In the genomic region with DNA sequence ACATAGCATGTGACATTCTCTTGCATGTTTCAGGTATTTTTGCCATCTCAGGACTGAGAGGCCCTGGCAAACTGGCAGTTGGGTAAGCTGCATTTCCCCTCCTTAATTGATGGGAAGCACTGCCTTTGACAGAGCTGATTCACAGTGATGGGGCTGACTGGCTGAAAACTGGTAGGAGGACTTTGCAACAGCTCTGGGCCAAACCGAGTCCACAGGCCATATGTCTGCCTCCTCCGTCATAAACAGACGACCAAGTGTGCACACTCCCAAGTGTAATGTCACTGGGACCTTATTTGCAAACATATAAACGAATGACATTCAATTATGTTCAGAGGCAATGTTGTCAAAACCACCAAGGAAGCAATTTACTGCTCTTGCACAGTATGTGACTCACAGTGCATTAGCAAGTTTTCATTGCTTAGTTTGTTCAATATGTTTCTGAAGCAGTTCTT, we compare ENCODE assay signal across 8 cellular contexts. TPM values are rescaled to one million over a fixed set of nuclear protein-coding genes. Genes with fewer than 3 reads are reported as not detected.
DNase-seq lines count a peak whose midpoint lies in the region; ATAC-seq, FAIRE-seq and TF ChIP-seq lines count a peak whose summit lies in the region.
"Not testable (repeated sequence)": the region's sequence is repeated elsewhere in the genome, so short reads cannot be mapped to it uniquely, and the experiment has no call there.

No MANE protein-coding gene starts in this region.

- ATAC-seq in RWPE2 (ENCODE audit: low read depth) (peak; percentile 73), K562 (peak; percentile 54), left lung (peak; percentile 54)

- 81% methylated on average over 4 of the region's 4 CpGs for WGBS in K562 (ENCODE audit: insufficient coverage, low coverage, missing lambda C conversion rate)

- TF ChIP-seq CTCF in AG09309 (IDR thresholded peaks at IDR 0.05; ENCODE audit: control insufficient read depth, insufficient read depth, low read depth, low read length, missing control alignments); NB4 (IDR thresholded peaks at IDR 0.05; ENCODE audit: low read depth, low read length); RWPE2 (IDR thresholded peaks at IDR 0.05; ENCODE audit: poor library complexity, severe bottlenecking); K562 (IDR thresholded peaks at IDR 0.05 in 2 of 3, conservative IDR thresholded peaks at IDR 0.05 in 1 of 3; ENCODE audit: insufficient read depth in 2 of 3, low read depth in 1 of 3, low read length in 3 of 3); fibroblast of lung (conservative IDR thresholded peaks at IDR 0.05 in 1 of 2, IDR thresholded peaks at IDR 0.05 in 1 of 2; ENCODE audit: low read depth in 1 of 2, low read length in 2 of 2); left lung (IDR thresholded peaks at IDR 0.05): not testable (repeated sequence)

- not testable (repeated sequence) for H3K9ac ChIP-seq in K562 (ENCODE audit: insufficient read depth in 1 of 2, low read depth in 2 of 2, low read length in 2 of 2); fibroblast of lung (ENCODE audit: insufficient read depth, low read length)

- not testable (repeated sequence) for H3K4me2 ChIP-seq in K562 (ENCODE audit: insufficient read depth, low read length); fibroblast of lung (ENCODE audit: extremely low read depth, insufficient read depth, low read length)

- CTCF ChIA-PET in K562 (lab: Yijun Ruan, JAX; ENCODE audit: low intra/inter-chr PET ratio): not testable (repeated sequence)

- TF ChIP-seq EP300 in K562 (IDR thresholded peaks at IDR 0.05; ENCODE audit: low read length): not testable (repeated sequence)

- H3K36me3 ChIP-seq in RWPE2 (ENCODE audit: low read depth); fibroblast of lung (ENCODE audit: control insufficient read depth, insufficient read depth, low read length); left lung: not testable (repeated sequence)
- peaks cover 22% of the 10 kb centered on the region for H3K36me3 ChIP-seq in K562 (ENCODE audit: control insufficient read depth, insufficient read depth, low read length)

- FAIRE-seq in GM19239 (lab: Jason Lieb, UNC) (peak; percentile 51), K562 (lab: Jason Lieb, UNC) (peak; percentile 15)

- H3K4me1 ChIP-seq in RWPE2 (ENCODE audit: insufficient read depth, poor library complexity, severe bottlenecking): peaks cover 31% of the 10 kb centered on the region
- H3K4me1 ChIP-seq in K562 (replicated peaks in 1 of 2; ENCODE audit: control insufficient read depth in 2 of 2, insufficient read depth in 2 of 2, low read length in 2 of 2); fibroblast of lung (ENCODE audit: control insufficient read depth, extremely low read depth, insufficient read depth, low read length); left lung: not testable (repeated sequence)

- not testable (repeated sequence) for H3K9me1 ChIP-seq in K562 (ENCODE audit: control insufficient read depth, insufficient read depth, low read length)

- H4K20me1 ChIP-seq in K562 (replicated peaks; ENCODE audit: control insufficient read depth, insufficient read depth, low read length); fibroblast of lung (ENCODE audit: control insufficient read depth, extremely low read depth, insufficient read depth, low read length): not testable (repeated sequence)

- in situ Hi-C loops in K562 (cut with MboI): not testable (repeated sequence)

- not testable (repeated sequence) for TF ChIP-seq RAD21 in K562 (CRISPR knock-in tag; conservative IDR thresholded peaks at IDR 0.05 in 1 of 2, IDR thresholded peaks at IDR 0.05 in 1 of 2)

- not testable (repeated sequence) for H3K27me3 ChIP-seq in RWPE2 (ENCODE audit: insufficient read depth, poor library complexity, severe bottlenecking); K562 (ENCODE audit: control insufficient read depth in 2 of 2, insufficient read depth in 2 of 2, low read length in 2 of 2); fibroblast of lung (ENCODE audit: control insufficient read depth, insufficient read depth, low read length); left lung

- H3K27ac ChIP-seq in RWPE2 (ENCODE audit: poor library complexity, severe bottlenecking) (peak overlapping the region; percentile 60), left lung (peak overlapping the region in 1 of 2 donors; percentile 66)
- H3K27ac ChIP-seq in K562 (ENCODE audit: extremely low read depth, low read depth, low read length); fibroblast of lung (ENCODE audit: insufficient read depth, low read length): not testable (repeated sequence)

- not testable (repeated sequence) for TF ChIP-seq POLR2A in NB4 (IDR thresholded peaks at IDR 0.05; ENCODE audit: extremely low read depth, insufficient read length); K562 (conservative IDR thresholded peaks at IDR 0.05)

- peaks cover 32% of the 10 kb centered on the region for H3K79me2 ChIP-seq in K562 (ENCODE audit: control insufficient read depth, insufficient read depth, low read length)
- H3K79me2 ChIP-seq in fibroblast of lung (ENCODE audit: control insufficient read depth, insufficient read depth, low read length): not testable (repeated sequence)

- DNase-seq in AG09309 (ENCODE audit: low read depth) (peak; percentile 10), NB4 (ENCODE audit: low read depth) (peak; percentile 95), fibroblast of lung (ENCODE audit: low read depth in 2 of 2) (peak; percentile 38 to 43), superior temporal gyrus (ENCODE audit: extremely low spot score) (peak; percentile 32)
- not testable (repeated sequence) for DNase-seq in GM19239 (ENCODE audit: insufficient read length, low spot score); RWPE2 (ENCODE audit: low spot score); K562 (ENCODE audit: extremely low read depth in 1 of 4, low spot score in 3 of 4); left lung

- H2AFZ ChIP-seq in K562 (ENCODE audit: low read depth, low read length); fibroblast of lung (ENCODE audit: low read length): not testable (repeated sequence)

- H3K4me3 ChIP-seq in AG09309 (ENCODE audit: control insufficient read depth, low read depth, low read length); NB4 (ENCODE audit: low read depth, low read length); RWPE2 (ENCODE audit: severe bottlenecking); K562; fibroblast of lung (replicated peaks in 1 of 4; ENCODE audit: control extremely low read depth in 1 of 4, insufficient read depth in 1 of 4, low read depth in 3 of 4, low read length in 4 of 4); left lung: not testable (repeated sequence)

- intact Hi-C loops in K562 (cut with micrococcal nuclease); left lung (cut with DNase I): not testable (repeated sequence)

- BruUV-seq in K562 (replicated peaks; lab: Mats Ljungman, UMichigan): not testable (repeated sequence)

- POLR2A ChIA-PET in K562 (lab: Yijun Ruan, JAX): not testable (repeated sequence)

- not testable (repeated sequence) for H3K9me3 ChIP-seq in RWPE2 (ENCODE audit: severe bottlenecking); K562 (replicated peaks; ENCODE audit: control insufficient read depth, insufficient read depth, low read depth, low read length); fibroblast of lung (ENCODE audit: control insufficient read depth, insufficient read depth, low read depth, low read length); left lung

RNA-seq across cellular contexts. Expression of a gene that starts 27.3 kb away (rescaled TPM):
- total RNA-seq in K562 (2011; cell fraction: chromatin; rRNA removed; ENCODE audit: low replicate concordance): 0.28 and 0.77 TPM in 2 replicates
- 0.39 TPM in 1 of 2 replicates, not detected in the other for total RNA-seq in K562 (2011; cell fraction: nucleolus; rRNA removed)
- total RNA-seq in K562 (2011; cell fraction: nucleoplasm; rRNA removed): 0.22 TPM in 1 of 2 replicates, not detected in the other
- total RNA-seq in K562 (2014; rRNA removed) (not detected in 2 replicates), K562 (2014; rRNA removed; fragmentation: Illumina TruSeq; extraction: Trizol) (not detected in 2 replicates), K562 (2015; rRNA removed; fragmentation: Illumina TruSeq; extraction: Trizol) (not detected in 2 replicates), K562 (2021) (0.13 TPM in 1 of 2 replicates, not detected in the other), fibroblast of lung (0.17 and 0.51 TPM in 2 replicates), left lung (under 1 TPM in 1 of 2 donors, not detected in 1; 0.26 TPM)
- polyA plus RNA-seq in K562 (2011; rRNA removed) (0.04 TPM in 1 of 2 replicates, not detected in the other), K562 (2014; fragmentation: Illumina TruSeq; extraction: Trizol) (0.06 TPM in 2 replicates), K562 (2014; fragmentation: Nextera tagmentation; extraction: Ambion mirVana) (under 1 TPM; 0.04 to 0.06 TPM), K562 (2014; rRNA removed) (not detected in 2 replicates), fibroblast of lung (not detected in 2 replicates)
- not detected in 2 replicates for polyA plus RNA-seq in K562 (2011; cell fraction: cytosol; rRNA removed)
- 0.03 and 0.17 TPM in 2 replicates for polyA plus RNA-seq in K562 (2011; cell fraction: nucleus; rRNA removed)
- polyA plus RNA-seq in K562 (2012): 0.20 and 0.46 TPM in 2 replicates
- 0.15 TPM in 1 of 2 replicates, not detected in the other for polyA minus RNA-seq in K562 (2011; rRNA and poly(A)+ RNA removed)
- not detected in 2 replicates for polyA minus RNA-seq in K562 (2011; cell fraction: cytosol; rRNA and poly(A)+ RNA removed)
- 0.27 TPM in 1 of 2 replicates, not detected in the other for polyA minus RNA-seq in K562 (2011; cell fraction: nucleus; rRNA and poly(A)+ RNA removed)
- 0.14 TPM in 1 of 2 replicates, not detected in the other for polyA plus RNA-seq in fibroblast of lung (2012)
- polyA minus RNA-seq in fibroblast of lung (ENCODE audit: low replicate concordance): not detected in 2 replicates

RNA-seq across cellular contexts. Expression of a gene that starts 56.7 kb away (rescaled TPM):
- 14.2 and 28.7 TPM in 2 replicates for total RNA-seq in K562 (2011; cell fraction: chromatin; rRNA removed; ENCODE audit: low replicate concordance)
- total RNA-seq in K562 (2011; cell fraction: nucleolus; rRNA removed): 21.8 and 25.5 TPM in 2 replicates
- 19.4 and 23.0 TPM in 2 replicates for total RNA-seq in K562 (2011; cell fraction: nucleoplasm; rRNA removed)
- total RNA-seq in K562 (2014; rRNA removed) (5.4 and 5.7 TPM in 2 replicates), K562 (2014; rRNA removed; fragmentation: Illumina TruSeq; extraction: Trizol) (3.8 and 4.5 TPM in 2 replicates), K562 (2015; rRNA removed; fragmentation: Illumina TruSeq; extraction: Trizol) (4.0 and 4.9 TPM in 2 replicates), K562 (2021) (13.4 and 15.8 TPM in 2 replicates), fibroblast of lung (1.3 and 1.5 TPM in 2 replicates), left lung (10 to 100 TPM; 17.5 to 20.9 TPM)
- polyA plus RNA-seq in K562 (2011; rRNA removed) (3.7 and 6.4 TPM in 2 replicates), K562 (2014; fragmentation: Illumina TruSeq; extraction: Trizol) (8.2 and 8.8 TPM in 2 replicates), K562 (2014; fragmentation: Nextera tagmentation; extraction: Ambion mirVana) (1 to 10 TPM; 2.3 to 3.2 TPM), K562 (2014; rRNA removed) (4.6 and 7.6 TPM in 2 replicates), fibroblast of lung (10.4 and 13.6 TPM in 2 replicates)
- 4.4 and 6.1 TPM in 2 replicates for polyA plus RNA-seq in K562 (2011; cell fraction: cytosol; rRNA removed)
- polyA plus RNA-seq in K562 (2011; cell fraction: nucleus; rRNA removed): 4.6 and 9.7 TPM in 2 replicates
- 9.8 and 16.9 TPM in 2 replicates for polyA plus RNA-seq in K562 (2012)
- 4.8 and 6.7 TPM in 2 replicates for polyA minus RNA-seq in K562 (2011; rRNA and poly(A)+ RNA removed)
- polyA minus RNA-seq in K562 (2011; cell fraction: cytosol; rRNA and poly(A)+ RNA removed): 3.9 and 7.2 TPM in 2 replicates
- polyA minus RNA-seq in K562 (2011; cell fraction: nucleus; rRNA and poly(A)+ RNA removed): 7.7 and 10.9 TPM in 2 replicates
- 22.3 and 32.4 TPM in 2 replicates for polyA plus RNA-seq in fibroblast of lung (2012)
- 58.2 and 68.3 TPM in 2 replicates for polyA minus RNA-seq in fibroblast of lung (ENCODE audit: low replicate concordance)

RNA-seq across cellular contexts. Expression of a gene that starts 60.0 kb away (rescaled TPM):
- 2.2 TPM in 1 of 2 replicates, not detected in the other for total RNA-seq in K562 (2011; cell fraction: chromatin; rRNA removed; ENCODE audit: low replicate concordance)
- 1.7 and 1.8 TPM in 2 replicates for total RNA-seq in K562 (2011; cell fraction: nucleolus; rRNA removed)
- not detected in 2 replicates for total RNA-seq in K562 (2011; cell fraction: nucleoplasm; rRNA removed)
- not detected in 2 replicates for total RNA-seq in K562 (2014; rRNA removed)
- not detected in 2 replicates for total RNA-seq in K562 (2014; rRNA removed; fragmentation: Illumina TruSeq; extraction: Trizol)
- total RNA-seq in K562 (2015; rRNA removed; fragmentation: Illumina TruSeq; extraction: Trizol): not detected in 2 replicates
- total RNA-seq in K562 (2021): 0.38 TPM in 1 of 2 replicates, not detected in the other
- not detected in 2 replicates for polyA plus RNA-seq in K562 (2011; rRNA removed)
- polyA plus RNA-seq in K562 (2011; cell fraction: cytosol; rRNA removed): not detected in 2 replicates
- not detected in 2 replicates for polyA plus RNA-seq in K562 (2011; cell fraction: nucleus; rRNA removed)
- not detected in 2 replicates for polyA plus RNA-seq in K562 (2012)
- not detected in 2 replicates for polyA plus RNA-seq in K562 (2014; fragmentation: Illumina TruSeq; extraction: Trizol)
- polyA plus RNA-seq in K562 (2014; fragmentation: Nextera tagmentation; extraction: Ambion mirVana): not detected
- not detected in 2 replicates for polyA plus RNA-seq in K562 (2014; rRNA removed)
- not detected in 2 replicates for polyA minus RNA-seq in K562 (2011; rRNA and poly(A)+ RNA removed)
- polyA minus RNA-seq in K562 (2011; cell fraction: cytosol; rRNA and poly(A)+ RNA removed): not detected in 2 replicates
- polyA minus RNA-seq in K562 (2011; cell fraction: nucleus; rRNA and poly(A)+ RNA removed): not detected in 2 replicates
- under 0.01 and 0.50 TPM in 2 replicates for total RNA-seq in fibroblast of lung
- polyA plus RNA-seq in fibroblast of lung: not detected in 2 replicates
- polyA plus RNA-seq in fibroblast of lung (2012): not detected in 2 replicates
- not detected in 2 replicates for polyA minus RNA-seq in fibroblast of lung (ENCODE audit: low replicate concordance)
- total RNA-seq in left lung: 10 to 100 TPM in 1 of 2 donors, 1 to 10 TPM in 1; 5.5 to 15.9 TPM
